Comparison of ENCODE assay signal across 1 cellular context in the genomic region with DNA sequence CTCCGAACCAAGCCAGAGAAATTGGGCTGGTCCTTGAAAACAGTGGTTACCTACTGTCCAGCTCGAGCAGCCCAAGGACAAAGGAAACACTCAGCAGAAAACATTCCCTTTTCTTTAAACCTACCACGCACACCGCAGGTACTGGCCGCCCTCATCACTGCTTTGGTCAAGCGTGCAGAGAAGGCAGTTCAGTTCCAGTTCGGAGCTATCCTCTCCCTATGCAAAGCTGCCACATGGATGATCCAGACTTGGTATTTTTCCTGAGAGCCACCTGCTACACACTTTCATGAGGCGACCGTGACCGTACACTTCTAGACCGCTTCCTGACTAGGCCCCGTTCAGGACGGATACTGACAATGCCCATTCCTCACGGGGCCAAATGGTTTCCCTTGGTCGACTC.
A peak's percentile ranks its signal among the peaks of the same experiment; 100 is the strongest.
TF ChIP-seq lines count a peak whose summit lies in the region.

No MANE protein-coding gene starts in this region.

TF ChIP-seq in K562, 482 proteins besides CTCF, POLR2A, EP300 and RAD21:
- no peak for TF ChIP-seq NCOA1 (IDR thresholded peaks at IDR 0.05; ENCODE audit: low read depth)
- no peak for TF ChIP-seq ZNF41 (CRISPR knock-in tag; conservative IDR thresholded peaks at IDR 0.05)
- TF ChIP-seq SUPT5H (IDR thresholded peaks at IDR 0.05) = peak; percentile 23; the same call in 1 of the 2 replicates
- no peak for TF ChIP-seq HDGF (IDR thresholded peaks at IDR 0.05)
- TF ChIP-seq ERF (CRISPR knock-in tag; IDR thresholded peaks at IDR 0.05) = no peak
